ENCODE assay signal across 8 cellular contexts in genomic region chr3:15377961-15378791, GRCh38. TPM values are rescaled to one million over a fixed set of nuclear protein-coding genes. Genes with fewer than 3 reads are reported as not detected.
DNase-seq lines count a peak whose midpoint lies in the region; ATAC-seq, FAIRE-seq and TF ChIP-seq lines count a peak whose summit lies in the region.

No MANE protein-coding gene starts in this region.

- no peaks in the 10 kb centered on the region for H3K9me3 ChIP-seq in pancreas
- H3K9me3 ChIP-seq in tibial nerve = no peaks in the 10 kb centered on the region

- H3K27me3 Mint-ChIP-seq in activated naive CD4-positive, alpha-beta T cell treated with anti-CD3 and anti-CD28 coated beads, Interleukin-2, amount 50 U/mL, for 24 hours = no peaks in the 10 kb centered on the region

- WGBS in pancreas, 2 donors = 18% methylated on average over 16 of the region's 16 CpGs
- WGBS in tibial nerve, 2 donors = 23 to 27% methylated on average over 16 of the region's 16 CpGs

- H3K36me3 ChIP-seq in pancreas (no peaks in the 10 kb centered on the region), tibial nerve (no peaks in the 10 kb centered on the region)

- H3K4me3 Mint-ChIP-seq in activated naive CD4-positive, alpha-beta T cell treated with anti-CD3 and anti-CD28 coated beads, Interleukin-2, amount 50 U/mL, for 24 hours = peak overlapping the region; percentile 30

- peak; percentile 92 for DNase-seq in GM12864 (ENCODE audit: low read depth)
- DNase-seq in NCI-H1092 (lab: John Stamatoyannopoulos, UW) = peak; percentile 91
- peak; percentile 89 to 99 (median 97) for DNase-seq in head of caudate nucleus
- DNase-seq in pancreas = peak; percentile 89 to 95 (median 94)
- peak; percentile 94 to 98 for DNase-seq in tibial nerve (ENCODE audit: low spot score in 2 of 2)

- H3K9me3 Mint-ChIP-seq in activated naive CD4-positive, alpha-beta T cell treated with anti-CD3 and anti-CD28 coated beads, Interleukin-2, amount 50 U/mL, for 24 hours = no peaks in the 10 kb centered on the region

- peak; percentile 65 for FAIRE-seq in pancreas (lab: Jason Lieb, UNC)

- ATAC-seq in HG02642 (IDR thresholded peaks at IDR 0.05; ENCODE audit: poor library complexity, unreplicated experiment) (peak; percentile 86), SK-N-SH treated with all-trans-retinoic acid at 6 μM for 48 hours (peak; percentile 99), pancreas (peak; percentile 99 to 100 (median 99))

- H3K27ac Mint-ChIP-seq in activated naive CD4-positive, alpha-beta T cell treated with anti-CD3 and anti-CD28 coated beads, Interleukin-2, amount 50 U/mL, for 24 hours = peak overlapping the region; percentile 86

- H3K4me1 ChIP-seq in pancreas (no peaks in the 10 kb centered on the region), tibial nerve (peaks cover 0 to 5% (median 0%) of the 10 kb centered on the region in 4 donors)

- TF ChIP-seq POLR2A in tibial nerve (IDR thresholded peaks at IDR 0.05) = no peak

- no peak overlapping the region for H3K4me3 ChIP-seq in GM12864 (ENCODE audit: low read depth, low read length)
- H3K4me3 ChIP-seq in pancreas = no peak overlapping the region
- no peak overlapping the region for H3K4me3 ChIP-seq in tibial nerve

- peak; percentile 87 for TF ChIP-seq CTCF in GM12864 (IDR thresholded peaks at IDR 0.05; ENCODE audit: low read depth, low read length, missing control alignments)
- peak; percentile 66 to 77 (median 74) for TF ChIP-seq CTCF in pancreas (IDR thresholded peaks at IDR 0.05)
- TF ChIP-seq CTCF in tibial nerve (IDR thresholded peaks at IDR 0.05) = peak; percentile 70 to 94 (median 83)

- no peaks in the 10 kb centered on the region for H3K36me3 Mint-ChIP-seq in activated naive CD4-positive, alpha-beta T cell treated with anti-CD3 and anti-CD28 coated beads, Interleukin-2, amount 50 U/mL, for 24 hours

- intact Hi-C loops in head of caudate nucleus (cut with DNase I) = loop anchor here (2.0 to 5.0 kb wide), 3 partner anchors 46 to 176 kb away; partner anchors contain the start of gene SH3BP5
- intact Hi-C loops in pancreas (cut with DNase I) = loop anchor here in 1 of 3 donors (2.0 kb wide), 1 partner anchor 109 kb away; no protein-coding TSS in a partner anchor

- TF ChIP-seq EP300 in tibial nerve (IDR thresholded peaks at IDR 0.05) = peak; percentile 91 to 99

- H3K27ac ChIP-seq in pancreas = peak overlapping the region in 3 of 4 donors; percentile 23 to 82 (median 78)
- H3K27ac ChIP-seq in tibial nerve = peak overlapping the region; percentile 28 to 85 (median 80)

- H3K4me1 Mint-ChIP-seq in activated naive CD4-positive, alpha-beta T cell treated with anti-CD3 and anti-CD28 coated beads, Interleukin-2, amount 50 U/mL, for 24 hours = peaks cover 18% of the 10 kb centered on the region

- H3K27me3 ChIP-seq in pancreas = no peaks in the 10 kb centered on the region
- no peaks in the 10 kb centered on the region for H3K27me3 ChIP-seq in tibial nerve

TF ChIP-seq in SK-N-SH treated with all-trans-retinoic acid at 6 μM for 48 hours, 23 proteins besides CTCF, POLR2A, EP300 and RAD21:
- TF ChIP-seq ZFP30 (CRISPR knock-in tag; IDR thresholded peaks at IDR 0.05) (no peak), TCF4 (CRISPR knock-in tag; IDR thresholded peaks at IDR 0.05; ENCODE audit: borderline replicate concordance) (no peak), TSHZ2 (CRISPR knock-in tag; IDR thresholded peaks at IDR 0.05) (no peak), ZNF8 (CRISPR knock-in tag; IDR thresholded peaks at IDR 0.05) (no peak), TOX (CRISPR knock-in tag; IDR thresholded peaks at IDR 0.05; ENCODE audit: borderline replicate concordance) (no peak), ZNF565 (CRISPR knock-in tag; conservative IDR thresholded peaks at IDR 0.05; ENCODE audit: low read depth) (no peak)

RNA-seq across cellular contexts. Expression of gene SH3BP5, which starts 45.8 kb away (rescaled TPM):
- 1 to 10 TPM; 2.8 to 9.4 (median 5.6) TPM for total RNA-seq in pancreas
- 1 to 10 TPM; 6.7 to 9.8 TPM for polyA plus RNA-seq in pancreas
- total RNA-seq in tibial nerve = 100 to 1,000 TPM in 3 of 4 donors, 10 to 100 TPM in 1; 99.0 to 113 (median 105) TPM

RNA-seq across cellular contexts. Expression of gene METTL6, which starts 49.2 kb away (rescaled TPM):
- total RNA-seq in pancreas (1 to 10 TPM; 4.9 to 9.9 (median 5.2) TPM), tibial nerve (10 to 100 TPM; 13.2 to 20.8 (median 17.0) TPM)
- polyA plus RNA-seq in pancreas = 1 to 10 TPM; 3.0 to 5.7 TPM

RNA-seq across cellular contexts. Expression of gene EAF1, which starts 49.2 kb away (rescaled TPM):
- total RNA-seq in pancreas (10 to 100 TPM in 1 of 6 donors, 1 to 10 TPM in 5; 4.5 to 12.0 (median 7.1) TPM), tibial nerve (10 to 100 TPM; 16.5 to 26.4 (median 19.3) TPM)
- 1 to 10 TPM; 2.1 to 6.2 TPM for polyA plus RNA-seq in pancreas

Comparison
In these comparisons a context has a peak if more than half of its experiments do, and no peak if none do; other contexts are left out.
1. RNA of gene SH3BP5, which starts 45.8 kb away (total RNA-seq): 99.0 to 113 TPM in tibial nerve; 2.8 to 9.4 TPM in pancreas; every median in the first group is over 4 times any median in the second.
2. Peak in every context shown above with its lines, with median percentiles within 50 percentile points of each other: DNase-seq, CTCF ChIP-seq and ATAC-seq.